In genomic region chr1:16786362-16786761, GRCh38 we compare ENCODE assay signal across 2 cellular contexts. TPM values are rescaled to one million over a fixed set of nuclear protein-coding genes. Genes with fewer than 3 reads are reported as not detected.
"Had no signal": no experiment of that assay in that cellular context is flagged by ENCODE, and none has a peak within 500 bp of the region (broad histone marks: within the 10 kb centered on the region; RNA-seq: fewer than 3 reads in every experiment).

No MANE protein-coding gene starts in this region.

RNA-seq across cellular contexts. Expression of gene RNU1-4, which starts 46.0 kb away (rescaled TPM):
- polyA plus RNA-seq: adrenal gland, IMR-90 had no signal
